7 cellular contexts compared by ENCODE assay signal in genomic region chrX:43675965-43676628, GRCh38. TPM values are rescaled to one million over a fixed set of nuclear protein-coding genes. Genes with fewer than 3 reads are reported as not detected.
DNase-seq lines count a peak whose midpoint lies in the region; ATAC-seq, FAIRE-seq and TF ChIP-seq lines count a peak whose summit lies in the region.
"Not testable (repeated sequence)": the region's sequence is repeated elsewhere in the genome, so short reads cannot be mapped to it uniquely, and the experiment has no call there.
"Had no signal": no experiment of that assay in that cellular context is flagged by ENCODE, and none has a peak within 500 bp of the region (broad histone marks: within the 10 kb centered on the region; RNA-seq: fewer than 3 reads in every experiment).

No MANE protein-coding gene starts in this region.

- FAIRE-seq in A549 (lab: Jason Lieb, UNC); HepG2 (lab: Jason Lieb, UNC): not testable (repeated sequence)

- H3K27ac ChIP-seq in A549: peak overlapping the region in 1 of 2 experiments; percentile 49; a peak in 1 of 6 replicates
- H3K27ac ChIP-seq in Peyer's patch: peak overlapping the region in 2 of 4 donors; percentile 43 to 48
- H3K27ac ChIP-seq in colonic mucosa; HepG2 (ENCODE audit: extremely low read length, insufficient read depth, low read length): not testable (repeated sequence)

- intact Hi-C loops in colonic mucosa (cut with DNase I); HepG2 (cut with micrococcal nuclease; ENCODE audit: unreplicated experiment); mucosa of descending colon (cut with DNase I, micrococcal nuclease): not testable (repeated sequence)

- not testable (repeated sequence) for H3K4me1 ChIP-seq in A549, colonic mucosa
- H3K4me1 ChIP-seq in Peyer's patch (peaks cover 0 to 26% (median 0%) of the 10 kb centered on the region in 4 donors), HepG2 (ENCODE audit: insufficient read depth, low read length) (peaks cover 47% of the 10 kb centered on the region), mucosa of descending colon (ENCODE audit: low read depth) (peaks cover 12% of the 10 kb centered on the region)

- H4K20me1 ChIP-seq in HepG2 (ENCODE audit: insufficient read depth, low read length): not testable (repeated sequence)

- not testable (repeated sequence) for H3K9me3 ChIP-seq in A549; Peyer's patch; colonic mucosa; HepG2 (ENCODE audit: low read length); mucosa of descending colon

- ATAC-seq in A549, HepG2: not testable (repeated sequence)
- ATAC-seq in mucosa of descending colon: peak; percentile 39

- not testable (repeated sequence) for H2AFZ ChIP-seq in HepG2 (ENCODE audit: low read length)

- not testable (repeated sequence) for TF ChIP-seq RAD21 in A549 (conservative IDR thresholded peaks at IDR 0.05 in 1 of 2, IDR thresholded peaks at IDR 0.05 in 1 of 2); HepG2 (CRISPR knock-in tag; IDR thresholded peaks at IDR 0.05)

- not testable (repeated sequence) for TF ChIP-seq CTCF in A549 (IDR thresholded peaks at IDR 0.05); Peyer's patch (IDR thresholded peaks at IDR 0.05); colonic mucosa (IDR thresholded peaks at IDR 0.05); HepG2 (CRISPR knock-in tag; IDR thresholded peaks at IDR 0.05); mucosa of descending colon (IDR thresholded peaks at IDR 0.05)

- H3K4me2 ChIP-seq in A549: peak overlapping the region; percentile 58
- H3K4me2 ChIP-seq in HepG2 (ENCODE audit: low read depth, low read length): not testable (repeated sequence)

- H3K9ac ChIP-seq in colonic mucosa (ENCODE audit: low read depth in 2 of 2, low read length in 2 of 2); HepG2 (ENCODE audit: insufficient read depth, low read depth, low read length): not testable (repeated sequence)

- not testable (repeated sequence) for TF ChIP-seq POLR2A in A549 (IDR thresholded peaks at IDR 0.05; ENCODE audit: low read length); Peyer's patch (IDR thresholded peaks at IDR 0.05); HepG2 (IDR thresholded peaks at IDR 0.05; ENCODE audit: insufficient read depth in 1 of 2, low read depth in 2 of 2, low read length in 2 of 2)

- TF ChIP-seq EP300 in A549 (IDR thresholded peaks at IDR 0.05); HepG2 (IDR thresholded peaks at IDR 0.05; ENCODE audit: low read depth in 2 of 2, low read length in 2 of 2); HepG2 (CRISPR knock-in tag; IDR thresholded peaks at IDR 0.05; ENCODE audit: borderline replicate concordance): not testable (repeated sequence)

- DNase-seq in A549 (ENCODE audit: low read depth in 1 of 2, low spot score in 1 of 2); HepG2 (ENCODE audit: low spot score): not testable (repeated sequence)
- peak; percentile 48 for DNase-seq in HT-29 (ENCODE audit: low spot score)
- peak in 2 of 3 donors; percentile 52 to 55 for DNase-seq in Peyer's patch
- peak; percentile 70 for DNase-seq in colonic mucosa
- peak; percentile 66 to 69 (median 66) for DNase-seq in mucosa of descending colon

- POLR2A ChIA-PET in A549 (lab: Yijun Ruan, JAX): not testable (repeated sequence)
- POLR2A ChIA-PET in HepG2 (lab: Yijun Ruan, JAX): interaction anchor here (0.9 kb wide), 1 partner anchor 18 kb away, joined by 3 read pairs; no protein-coding TSS in a partner anchor

- H3K79me2 ChIP-seq in HepG2 (ENCODE audit: insufficient read depth, low read length): not testable (repeated sequence)

- not testable (repeated sequence) for H3K36me3 ChIP-seq in Peyer's patch; colonic mucosa; HepG2 (replicated peaks in 1 of 2; ENCODE audit: control insufficient read depth in 1 of 2, insufficient read depth in 2 of 2, low read length in 2 of 2); mucosa of descending colon (ENCODE audit: low read depth)

- WGBS in A549 (ENCODE audit: missing lambda C conversion rate): 6% methylated on average over 16 of the region's 19 CpGs
- WGBS in HepG2 (ENCODE audit: low lambda C conversion rate): 80% methylated on average over 8 of the region's 19 CpGs

- in situ Hi-C loops in HepG2 (cut with HindIII; ENCODE audit: extremely low pct_ligation_motif_present, low pct_unique_long_range_greater_than_20kb): not testable (repeated sequence)

- CTCF ChIA-PET in A549 (lab: Yijun Ruan, JAX): interaction anchor here (1.2 kb wide), 1 partner anchor 74 kb away, joined by 3 read pairs; no protein-coding TSS in a partner anchor
- CTCF ChIA-PET in HepG2 (lab: Yijun Ruan, JAX; ENCODE audit: low intra/inter-chr PET ratio, low total read pairs): not testable (repeated sequence)

- not testable (repeated sequence) for BruUV-seq in HepG2 (replicated peaks; lab: Mats Ljungman, UMichigan)

- H3K27me3 ChIP-seq in Peyer's patch; colonic mucosa; HepG2 (ENCODE audit: control insufficient read depth in 1 of 2, insufficient read depth in 2 of 2, low read length in 2 of 2): not testable (repeated sequence)

- H3K4me3 ChIP-seq in A549: peak overlapping the region; percentile 28; the same call in 2 of the 3 replicates
- H3K4me3 ChIP-seq in Peyer's patch; colonic mucosa; HepG2 (replicated peaks in 1 of 3; ENCODE audit: insufficient read depth in 1 of 3, low read depth in 2 of 3, low read length in 3 of 3); mucosa of descending colon: not testable (repeated sequence)

TF ChIP-seq in HepG2, 621 proteins besides CTCF, POLR2A, EP300 and RAD21 (continues in another document):
- TF ChIP-seq ZNF281 (CRISPR knock-in tag; IDR thresholded peaks at IDR 0.05; ENCODE audit: borderline replicate concordance): peak; percentile 60; the same call in 1 of the 2 replicates

RNA-seq across cellular contexts. Expression of gene MAOA, which starts 20.0 kb away (rescaled TPM):
- 5.6 and 6.4 TPM in 2 replicates for polyA plus RNA-seq in A549 (2011; rRNA removed)
- polyA plus RNA-seq in A549 (2012; cell fraction: cytosol; rRNA removed): 0.47 and 0.58 TPM in 2 replicates
- polyA plus RNA-seq in A549 (2012; cell fraction: nucleus; rRNA removed): 0.34 and 0.64 TPM in 2 replicates
- 0.34 to 0.44 TPM (median 0.35 TPM) in 3 replicates for polyA plus RNA-seq in A549 (2017; fragmentation: RNase III; extraction: RNeasy Plus Mini Kit Qiagen cat#74134 plus additional on column Dnase treatment)
- polyA minus RNA-seq in A549 (2011; rRNA and poly(A)+ RNA removed): 2.9 and 5.7 TPM in 2 replicates
- total RNA-seq in HT-29 (2014; rRNA removed; shearing (Covaris generic)): 10.9 and 11.8 TPM in 2 replicates
- total RNA-seq in Peyer's patch: 100 to 1,000 TPM; 171 to 883 (median 688) TPM
- total RNA-seq in colonic mucosa: 100 to 1,000 TPM; 307 to 349 TPM
- 14.7 and 24.6 TPM in 2 replicates for total RNA-seq in HepG2 (2016; rRNA removed; fragmentation: Illumina TruSeq; extraction: Trizol)
- total RNA-seq in HepG2 (2016; cell fraction: cytosol; rRNA removed; fragmentation: Illumina TruSeq; extraction: Trizol; ENCODE audit: low read depth): 1.9 and 2.1 TPM in 2 replicates
- 16.3 and 20.8 TPM in 2 replicates for total RNA-seq in HepG2 (2016; cell fraction: insoluble cytoplasmic fraction; rRNA removed; fragmentation: Illumina TruSeq; extraction: Trizol)
- total RNA-seq in HepG2 (2016; cell fraction: membrane; rRNA removed; fragmentation: Illumina TruSeq; extraction: Trizol): 6.2 and 7.1 TPM in 2 replicates
- 5.8 and 6.5 TPM in 2 replicates for total RNA-seq in HepG2 (2016; cell fraction: nucleus; rRNA removed; fragmentation: Illumina TruSeq; extraction: Trizol)
- 11.2 and 13.4 TPM in 2 replicates for polyA plus RNA-seq in HepG2 (2011; rRNA removed)
- 8.4 and 13.2 TPM in 2 replicates for polyA plus RNA-seq in HepG2 (2011; cell fraction: cytosol; rRNA removed)
- polyA plus RNA-seq in HepG2 (2011; cell fraction: nucleus; rRNA removed): 4.1 and 5.5 TPM in 2 replicates
- 25.4 and 60.6 TPM in 2 replicates for polyA plus RNA-seq in HepG2 (2012)
- polyA plus RNA-seq in HepG2 (2016; cell fraction: cytosol; fragmentation: Illumina TruSeq; extraction: Trizol; ENCODE audit: low read depth): 2.4 and 3.0 TPM in 2 replicates
- 17.5 and 18.6 TPM in 2 replicates for polyA plus RNA-seq in HepG2 (2016; cell fraction: insoluble cytoplasmic fraction; fragmentation: Illumina TruSeq; extraction: Trizol; ENCODE audit: low read depth)
- 3.6 and 5.3 TPM in 2 replicates for polyA plus RNA-seq in HepG2 (2016; cell fraction: membrane; fragmentation: Illumina TruSeq; extraction: Trizol; ENCODE audit: low read depth)
- 5.5 and 9.1 TPM in 2 replicates for polyA plus RNA-seq in HepG2 (2016; cell fraction: nucleus; fragmentation: Illumina TruSeq; extraction: Trizol; ENCODE audit: insufficient read depth, low read depth)
- 0.61 and 15.8 TPM in 2 replicates for polyA minus RNA-seq in HepG2 (2011; rRNA and poly(A)+ RNA removed; ENCODE audit: low replicate concordance)
- 12.3 and 16.6 TPM in 2 replicates for polyA minus RNA-seq in HepG2 (2011; cell fraction: cytosol; rRNA and poly(A)+ RNA removed)
- polyA minus RNA-seq in HepG2 (2011; cell fraction: nucleus; rRNA and poly(A)+ RNA removed): 8.5 and 12.2 TPM in 2 replicates
- total RNA-seq in mucosa of descending colon: 100 to 1,000 TPM; 270 to 401 (median 390) TPM
- total RNA-seq: CD4-positive, alpha-beta T cell had no signal

Comparison
In these comparisons a context has a peak if more than half of its experiments do, and no peak if none do; other contexts are left out.
1. RNA of gene MAOA, which starts 20.0 kb away (total RNA-seq): 171 to 883 TPM in Peyer's patch, 270 to 401 TPM in mucosa of descending colon and 307 to 349 TPM in colonic mucosa; 1.9 to 24.6 TPM in HepG2 and 10.9 to 11.8 TPM in HT-29; every median in the first group is over 4 times any median in the second.